ENCODE assay signal across 8 cellular contexts in the genomic region with DNA sequence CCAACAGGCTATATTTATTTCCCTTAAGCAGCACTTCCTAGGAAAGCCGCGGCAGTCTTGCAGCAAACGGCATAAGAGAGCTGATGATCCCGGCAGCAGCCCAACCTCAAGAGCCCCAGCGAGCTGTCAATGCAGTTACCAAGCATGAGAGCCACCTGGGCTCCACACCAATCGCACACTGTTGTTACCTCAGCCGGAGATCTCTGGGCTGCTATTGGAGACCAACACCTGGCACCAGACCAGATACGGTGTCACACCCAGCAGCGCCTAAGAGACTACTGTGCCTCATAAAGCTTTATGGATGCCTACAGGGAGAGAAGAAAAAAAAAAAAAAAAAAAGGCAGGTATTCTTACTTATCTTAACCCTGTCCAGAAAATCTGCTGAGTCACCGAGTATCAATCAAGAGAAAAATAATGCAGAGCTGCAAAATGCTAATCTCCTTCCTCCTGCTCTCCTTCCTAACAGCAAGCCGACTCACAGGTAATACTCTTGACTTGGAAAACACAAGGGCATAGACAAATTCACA. TPM values are rescaled to one million over a fixed set of nuclear protein-coding genes. Genes with fewer than 3 reads are reported as not detected.
DNase-seq lines count a peak whose midpoint lies in the region; ATAC-seq, FAIRE-seq and TF ChIP-seq lines count a peak whose summit lies in the region.

No MANE protein-coding gene starts in this region.

- H3K36me3 ChIP-seq in bronchial epithelial cell (ENCODE audit: control insufficient read depth, insufficient read depth, low read length) (peaks cover 3% of the 10 kb centered on the region), left lung (peaks cover 0 to 18% of the 10 kb centered on the region in 2 donors), upper lobe of left lung (peaks cover 0 to 9% (median under 1%) of the 10 kb centered on the region in 4 donors)

- 11 to 17% methylated on average over 11 of the region's 11 CpGs for WGBS in upper lobe of left lung, 2 donors

- TF ChIP-seq CTCF in bronchial epithelial cell (IDR thresholded peaks at IDR 0.05; ENCODE audit: insufficient read depth, low read length, severe bottlenecking), result no peak
- TF ChIP-seq CTCF in left lung (IDR thresholded peaks at IDR 0.05), result no peak
- TF ChIP-seq CTCF in upper lobe of left lung (IDR thresholded peaks at IDR 0.05), result no peak

- no peak overlapping the region for H3K4me3 ChIP-seq in bronchial epithelial cell (ENCODE audit: low read depth, low read length)
- peak overlapping the region in 1 of 2 donors; percentile 24 for H3K4me3 ChIP-seq in left lung
- peak overlapping the region in 3 of 4 donors; percentile 17 to 34 (median 33) for H3K4me3 ChIP-seq in upper lobe of left lung

- H3K9me3 ChIP-seq in left lung (no peaks in the 10 kb centered on the region), upper lobe of left lung (no peaks in the 10 kb centered on the region)

- no peaks in the 10 kb centered on the region for H3K27me3 ChIP-seq in bronchial epithelial cell (ENCODE audit: control insufficient read depth, insufficient read depth, low read length)
- no peaks in the 10 kb centered on the region for H3K27me3 ChIP-seq in left lung
- H3K27me3 ChIP-seq in upper lobe of left lung, result no peaks in the 10 kb centered on the region

- peak in 1 of 4 donors; percentile 59 for TF ChIP-seq POLR2A in upper lobe of left lung (IDR thresholded peaks at IDR 0.05)

- no peak for TF ChIP-seq EP300 in upper lobe of left lung (IDR thresholded peaks at IDR 0.05)

- H3K27ac ChIP-seq in left lung (peak overlapping the region; percentile 54 to 74), upper lobe of left lung (peak overlapping the region; percentile 42 to 69 (median 50))

- intact Hi-C loops in left lung (cut with DNase I), result no loop called here

- DNase-seq in CD1c-positive myeloid dendritic cell (ENCODE audit: extremely low spot score) (peak; percentile 77), GM19239 (ENCODE audit: insufficient read length, low spot score) (peak; percentile 23), NCI-H69 (lab: John Stamatoyannopoulos, UW) (peak; percentile 99), bronchial epithelial cell (ENCODE audit: low read depth) (peak; percentile 96), left lung (peak; percentile 85 to 86), upper lobe of left lung (peak in 1 of 2 donors; percentile 92)
- no peak for DNase-seq in activated CD8-positive, alpha-beta memory T cell treated with anti-CD3 and anti-CD28 coated beads, Interleukin-2, amount 50 U/mL, for 4 hours

- peak; percentile 87 for ATAC-seq in HG03460 (IDR thresholded peaks at IDR 0.05; ENCODE audit: unreplicated experiment)
- peak; percentile 92 for ATAC-seq in left lung
- peak; percentile 77 to 89 for ATAC-seq in upper lobe of left lung (ENCODE audit: low FRiP score in 2 of 2)

- no peak for FAIRE-seq in GM19239 (lab: Jason Lieb, UNC)
- FAIRE-seq in bronchial epithelial cell (lab: Jason Lieb, UNC), result no peak

- H3K4me1 ChIP-seq in left lung (peaks cover 25 to 50% of the 10 kb centered on the region in 2 donors), upper lobe of left lung (peaks cover 6 to 36% (median 18%) of the 10 kb centered on the region in 4 donors)

RNA-seq across cellular contexts. Expression of gene ABCC5, which starts 11.6 kb away (rescaled TPM):
- total RNA-seq in bronchial epithelial cell (18.7 and 28.2 TPM in 2 replicates), left lung (10 to 100 TPM; 37.7 to 40.5 TPM), upper lobe of left lung (100 to 1,000 TPM in 1 of 6 donors, 10 to 100 TPM in 5; 13.2 to 107 (median 27.1) TPM)

RNA-seq across cellular contexts. Expression of gene HTR3D, which starts 25.5 kb away (rescaled TPM):
- total RNA-seq in bronchial epithelial cell, result not detected in 2 replicates
- not detected for total RNA-seq in left lung
- total RNA-seq in upper lobe of left lung, result not detected

RNA-seq across cellular contexts. Expression of gene HTR3C, which starts 46.8 kb away (rescaled TPM):
- total RNA-seq in bronchial epithelial cell (not detected in 2 replicates), left lung (under 1 TPM in 1 of 2 donors, not detected in 1; 0.16 TPM), upper lobe of left lung (1 to 10 TPM in 2 of 6 donors, under 1 TPM in 2, not detected in 2; 0.23 to 2.4 (median 1.5) TPM)
